ENCODE assay signal across 24 cellular contexts in genomic region chrX:132468454-132468853, GRCh38. TPM values are rescaled to one million over a fixed set of nuclear protein-coding genes. Genes with fewer than 3 reads are reported as not detected.
DNase-seq lines count a peak whose midpoint lies in the region; ATAC-seq, FAIRE-seq and TF ChIP-seq lines count a peak whose summit lies in the region.
"Had no signal": no experiment of that assay in that cellular context is flagged by ENCODE, and none has a peak within 500 bp of the region (broad histone marks: within the 10 kb centered on the region; RNA-seq: fewer than 3 reads in every experiment).

No MANE protein-coding gene starts in this region.

- H3K36me3 ChIP-seq in HepG2 (replicated peaks in 1 of 2; ENCODE audit: control insufficient read depth in 1 of 2, insufficient read depth in 2 of 2, low read length in 2 of 2) (no peaks in the 10 kb centered on the region), right lobe of liver (no peaks in the 10 kb centered on the region), K562 (ENCODE audit: control insufficient read depth, insufficient read depth, low read length) (no peaks in the 10 kb centered on the region), smooth muscle cell (ENCODE audit: low read depth) (no peaks in the 10 kb centered on the region)

- no peak overlapping the region for H3K4me3 ChIP-seq in HepG2 (replicated peaks in 1 of 3; ENCODE audit: insufficient read depth in 1 of 3, low read depth in 2 of 3, low read length in 3 of 3)
- H3K4me3 ChIP-seq in right lobe of liver, result no peak overlapping the region
- no peak overlapping the region for H3K4me3 ChIP-seq in K562
- no peak overlapping the region for H3K4me3 ChIP-seq in smooth muscle cell
- H3K4me3 ChIP-seq: A549; BLaER1 treated with 17β-estradiol and CSF1 and Interleukin-3, amounts not matched to agents 10 nM and 100 nM; GM12878 had no signal

- H4K20me1 ChIP-seq in HepG2 (ENCODE audit: insufficient read depth, low read length) (no peaks in the 10 kb centered on the region), K562 (replicated peaks; ENCODE audit: control insufficient read depth, insufficient read depth, low read length) (no peaks in the 10 kb centered on the region), smooth muscle cell (ENCODE audit: low read depth) (no peaks in the 10 kb centered on the region)

- H3K9me3 Mint-ChIP-seq in endothelial cell (ENCODE audit: unreplicated experiment), result no peaks in the 10 kb centered on the region
- H3K9me3 Mint-ChIP-seq: CD4-positive, alpha-beta T cell; CD8-positive, alpha-beta T cell had no signal

- TF ChIP-seq EP300 in HepG2 (IDR thresholded peaks at IDR 0.05; ENCODE audit: low read depth in 2 of 2, low read length in 2 of 2) (no peak), HepG2 (CRISPR knock-in tag; IDR thresholded peaks at IDR 0.05; ENCODE audit: borderline replicate concordance) (no peak), K562 (IDR thresholded peaks at IDR 0.05; ENCODE audit: low read length) (no peak)

- CTCF ChIA-PET in HepG2 (lab: Yijun Ruan, JAX; ENCODE audit: low intra/inter-chr PET ratio, low total read pairs), result no interaction called here
- CTCF ChIA-PET in K562 (lab: Yijun Ruan, JAX; ENCODE audit: low intra/inter-chr PET ratio), result no interaction called here

- H3K79me2 ChIP-seq in HepG2 (ENCODE audit: insufficient read depth, low read length) (peaks cover 51% of the 10 kb centered on the region), K562 (ENCODE audit: control insufficient read depth, insufficient read depth, low read length) (no peaks in the 10 kb centered on the region), smooth muscle cell (ENCODE audit: low read depth) (no peaks in the 10 kb centered on the region)

- H3K36me3 Mint-ChIP-seq in endothelial cell (ENCODE audit: low read depth, unreplicated experiment), result no peaks in the 10 kb centered on the region
- H3K36me3 Mint-ChIP-seq: CD8-positive, alpha-beta T cell had no signal

- TF ChIP-seq RAD21 in HepG2 (CRISPR knock-in tag; IDR thresholded peaks at IDR 0.05) (no peak), K562 (CRISPR knock-in tag; conservative IDR thresholded peaks at IDR 0.05 in 1 of 2, IDR thresholded peaks at IDR 0.05 in 1 of 2) (no peak)

- H3K4me3 Mint-ChIP-seq in endothelial cell (ENCODE audit: unreplicated experiment), result no peak overlapping the region
- H3K4me3 Mint-ChIP-seq: B cell; CD4-positive, alpha-beta T cell; CD8-positive, alpha-beta T cell had no signal

- H3K27me3 Mint-ChIP-seq in endothelial cell (ENCODE audit: unreplicated experiment), result no peaks in the 10 kb centered on the region
- H3K27me3 Mint-ChIP-seq: B cell; CD4-positive, alpha-beta T cell had no signal

- no peak for TF ChIP-seq CTCF in HepG2 (CRISPR knock-in tag; IDR thresholded peaks at IDR 0.05)
- no peak for TF ChIP-seq CTCF in right lobe of liver (IDR thresholded peaks at IDR 0.05)
- no peak for TF ChIP-seq CTCF in K562 (IDR thresholded peaks at IDR 0.05 in 2 of 3, conservative IDR thresholded peaks at IDR 0.05 in 1 of 3; ENCODE audit: insufficient read depth in 2 of 3, low read depth in 1 of 3, low read length in 3 of 3)
- no peak for TF ChIP-seq CTCF in smooth muscle cell (IDR thresholded peaks at IDR 0.05; ENCODE audit: borderline replicate concordance, insufficient read depth, poor library complexity, severe bottlenecking)
- no peak for TF ChIP-seq CTCF in endothelial cell (IDR thresholded peaks at IDR 0.05; ENCODE audit: unreplicated experiment)

- ATAC-seq in HepG2 (no peak), right lobe of liver (no peak), K562 (no peak)
- ATAC-seq: A549; CD8-positive, alpha-beta T cell; GM12878 had no signal

- intact Hi-C loops in HepG2 (cut with micrococcal nuclease; ENCODE audit: unreplicated experiment) (no loop called here), right lobe of liver (cut with DNase I) (no loop called here), K562 (cut with micrococcal nuclease) (no loop called here)

- no peak for DNase-seq in HepG2 (ENCODE audit: low spot score)
- no peak for DNase-seq in right lobe of liver
- no peak for DNase-seq in K562 (ENCODE audit: extremely low read depth in 1 of 4, low spot score in 3 of 4)
- no peak for DNase-seq in smooth muscle cell (lab: John Stamatoyannopoulos, UW; ENCODE audit: unreplicated experiment)
- no peak for DNase-seq in endothelial cell (ENCODE audit: low spot score)
- no peak for DNase-seq in superior temporal gyrus (ENCODE audit: extremely low spot score)
- DNase-seq: AML-193; Caco-2; Calu3; CD4-positive, alpha-beta T cell; CD8-positive, alpha-beta T cell; DMS 273 treated with DMSO at 0.1 percent for 48 hours; DMS153; DMS53; DMS79; DND-41; EL; GDM1 had no signal

- H3K4me2 ChIP-seq in HepG2 (ENCODE audit: low read depth, low read length), result no peak overlapping the region
- H3K4me2 ChIP-seq in K562 (ENCODE audit: insufficient read depth, low read length), result no peak overlapping the region
- H3K4me2 ChIP-seq in smooth muscle cell, result no peak overlapping the region
- H3K4me2 ChIP-seq: A549; BLaER1 treated with 17β-estradiol and CSF1 and Interleukin-3, amounts not matched to agents 10 nM and 100 nM had no signal

- peak; percentile 28 for FAIRE-seq in HepG2 (lab: Jason Lieb, UNC)
- no peak for FAIRE-seq in K562 (lab: Jason Lieb, UNC)
- FAIRE-seq: GM12878 had no signal

- H3K9ac ChIP-seq in HepG2 (ENCODE audit: insufficient read depth, low read depth, low read length) (no peak overlapping the region), K562 (ENCODE audit: insufficient read depth in 1 of 2, low read depth in 2 of 2, low read length in 2 of 2) (no peak overlapping the region), smooth muscle cell (ENCODE audit: low read depth) (no peak overlapping the region)
- H3K9ac ChIP-seq: BLaER1 treated with 17β-estradiol and CSF1 and Interleukin-3, amounts not matched to agents 10 nM and 100 nM had no signal

- BruUV-seq in HepG2 (replicated peaks; lab: Mats Ljungman, UMichigan) (no TSS peak), K562 (replicated peaks; lab: Mats Ljungman, UMichigan) (no TSS peak)

- 88% methylated on average over 3 of the region's 3 CpGs for WGBS in HepG2 (ENCODE audit: low lambda C conversion rate)
- WGBS in right lobe of liver (ENCODE audit: insufficient coverage, low coverage, low lambda C conversion rate, missing lambda C conversion rate), result 65% methylated on average over 3 of the region's 3 CpGs
- 0% methylated on average over 3 of the region's 3 CpGs for WGBS in K562 (ENCODE audit: insufficient coverage, low coverage, missing lambda C conversion rate)
- WGBS in smooth muscle cell (ENCODE audit: low lambda C conversion rate), result 74% methylated on average over 3 of the region's 3 CpGs

- no peak for TF ChIP-seq POLR2A in HepG2 (IDR thresholded peaks at IDR 0.05; ENCODE audit: insufficient read depth in 1 of 2, low read depth in 2 of 2, low read length in 2 of 2)
- no peak for TF ChIP-seq POLR2A in right lobe of liver (IDR thresholded peaks at IDR 0.05)
- no peak for TF ChIP-seq POLR2A in K562 (conservative IDR thresholded peaks at IDR 0.05)

- H3F3A ChIP-seq in smooth muscle cell (ENCODE audit: low read depth), result no peaks in the 10 kb centered on the region

- H3K4me1 ChIP-seq in HepG2 (ENCODE audit: insufficient read depth, low read length) (peaks cover 16% of the 10 kb centered on the region; the same call in 1 of the 2 replicates), right lobe of liver (no peaks in the 10 kb centered on the region), K562 (replicated peaks in 1 of 2; ENCODE audit: control insufficient read depth in 2 of 2, insufficient read depth in 2 of 2, low read length in 2 of 2) (no peaks in the 10 kb centered on the region), smooth muscle cell (ENCODE audit: low read depth) (no peaks in the 10 kb centered on the region)
- H3K4me1 ChIP-seq: A549; BLaER1 treated with 17β-estradiol and CSF1 and Interleukin-3, amounts not matched to agents 10 nM and 100 nM; Caco-2 had no signal

- no peak overlapping the region for H2AFZ ChIP-seq in HepG2 (ENCODE audit: low read length)
- H2AFZ ChIP-seq in K562 (ENCODE audit: low read depth, low read length), result no peak overlapping the region
- no peak overlapping the region for H2AFZ ChIP-seq in smooth muscle cell (ENCODE audit: low read depth)

- no peak overlapping the region for H3K27ac Mint-ChIP-seq in endothelial cell (ENCODE audit: unreplicated experiment)
- H3K27ac Mint-ChIP-seq: B cell; CD4-positive, alpha-beta T cell; CD8-positive, alpha-beta T cell had no signal

- no peaks in the 10 kb centered on the region for H3K9me3 ChIP-seq in HepG2 (ENCODE audit: low read length)
- no peaks in the 10 kb centered on the region for H3K9me3 ChIP-seq in right lobe of liver
- no peaks in the 10 kb centered on the region for H3K9me3 ChIP-seq in K562 (replicated peaks; ENCODE audit: control insufficient read depth, insufficient read depth, low read depth, low read length)
- H3K9me3 ChIP-seq in smooth muscle cell (replicated peaks; ENCODE audit: low read depth), result no peaks in the 10 kb centered on the region
- H3K9me3 ChIP-seq: Caco-2 had no signal

- H3K27ac ChIP-seq in HepG2 (ENCODE audit: extremely low read length, insufficient read depth, low read length) (no peak overlapping the region), right lobe of liver (no peak overlapping the region), K562 (ENCODE audit: extremely low read depth, low read depth, low read length) (no peak overlapping the region), smooth muscle cell (ENCODE audit: low read depth) (peak overlapping the region; percentile 67)
- H3K27ac ChIP-seq: 22Rv1; A549; BLaER1 treated with 17β-estradiol and CSF1 and Interleukin-3, amounts not matched to agents 10 nM and 100 nM; C4-2B had no signal

- H3K27me3 ChIP-seq in HepG2 (ENCODE audit: control insufficient read depth in 1 of 2, insufficient read depth in 2 of 2, low read length in 2 of 2), result no peaks in the 10 kb centered on the region
- no peaks in the 10 kb centered on the region for H3K27me3 ChIP-seq in right lobe of liver
- no peaks in the 10 kb centered on the region for H3K27me3 ChIP-seq in K562 (ENCODE audit: control insufficient read depth in 2 of 2, insufficient read depth in 2 of 2, low read length in 2 of 2)
- H3K27me3 ChIP-seq in smooth muscle cell (ENCODE audit: low read depth), result no peaks in the 10 kb centered on the region

- H3K9me1 ChIP-seq in K562 (ENCODE audit: control insufficient read depth, insufficient read depth, low read length), result no peaks in the 10 kb centered on the region

- in situ Hi-C loops in HepG2 (cut with HindIII; ENCODE audit: extremely low pct_ligation_motif_present, low pct_unique_long_range_greater_than_20kb), result no loop called here
- in situ Hi-C loops in K562 (cut with MboI), result loop anchor here (25.0 kb wide), 1 partner anchor 631 kb away; no protein-coding TSS in a partner anchor

- H3K4me1 Mint-ChIP-seq in endothelial cell (ENCODE audit: unreplicated experiment), result no peaks in the 10 kb centered on the region

- POLR2A ChIA-PET in HepG2 (lab: Yijun Ruan, JAX) (no interaction called here), K562 (lab: Yijun Ruan, JAX) (no interaction called here)

RNA-seq across cellular contexts. Expression of gene MBNL3, which starts 20.4 kb away (rescaled TPM):
- 155 and 367 TPM in 2 replicates for total RNA-seq in HepG2 (2016; rRNA removed; fragmentation: Illumina TruSeq; extraction: Trizol)
- 13.3 and 14.6 TPM in 2 replicates for total RNA-seq in HepG2 (2016; cell fraction: cytosol; rRNA removed; fragmentation: Illumina TruSeq; extraction: Trizol; ENCODE audit: low read depth)
- total RNA-seq in HepG2 (2016; cell fraction: insoluble cytoplasmic fraction; rRNA removed; fragmentation: Illumina TruSeq; extraction: Trizol), result 151 and 343 TPM in 2 replicates
- total RNA-seq in HepG2 (2016; cell fraction: membrane; rRNA removed; fragmentation: Illumina TruSeq; extraction: Trizol), result 51.3 and 60.6 TPM in 2 replicates
- 147 and 156 TPM in 2 replicates for total RNA-seq in HepG2 (2016; cell fraction: nucleus; rRNA removed; fragmentation: Illumina TruSeq; extraction: Trizol)
- 184 and 257 TPM in 2 replicates for polyA plus RNA-seq in HepG2 (2011; rRNA removed)
- polyA plus RNA-seq in HepG2 (2011; cell fraction: cytosol; rRNA removed), result 176 and 180 TPM in 2 replicates
- polyA plus RNA-seq in HepG2 (2011; cell fraction: nucleus; rRNA removed), result 79.2 and 90.5 TPM in 2 replicates
- polyA plus RNA-seq in HepG2 (2012), result 89.3 and 124 TPM in 2 replicates
- polyA plus RNA-seq in HepG2 (2016; cell fraction: cytosol; fragmentation: Illumina TruSeq; extraction: Trizol; ENCODE audit: low read depth), result 13.4 and 13.7 TPM in 2 replicates
- polyA plus RNA-seq in HepG2 (2016; cell fraction: insoluble cytoplasmic fraction; fragmentation: Illumina TruSeq; extraction: Trizol; ENCODE audit: low read depth), result 152 and 158 TPM in 2 replicates
- polyA plus RNA-seq in HepG2 (2016; cell fraction: membrane; fragmentation: Illumina TruSeq; extraction: Trizol; ENCODE audit: low read depth), result 28.6 and 30.8 TPM in 2 replicates
- polyA plus RNA-seq in HepG2 (2016; cell fraction: nucleus; fragmentation: Illumina TruSeq; extraction: Trizol; ENCODE audit: insufficient read depth, low read depth), result 118 and 129 TPM in 2 replicates
- 456 and 893 TPM in 2 replicates for polyA minus RNA-seq in HepG2 (2011; rRNA and poly(A)+ RNA removed; ENCODE audit: low replicate concordance)
- 213 and 216 TPM in 2 replicates for polyA minus RNA-seq in HepG2 (2011; cell fraction: cytosol; rRNA and poly(A)+ RNA removed)
- polyA minus RNA-seq in HepG2 (2011; cell fraction: nucleus; rRNA and poly(A)+ RNA removed), result 149 and 164 TPM in 2 replicates
- 100 to 1,000 TPM in 2 of 6 experiments, 10 to 100 TPM in 4; 53.3 to 164 (median 84.6) TPM for total RNA-seq in right lobe of liver
- total RNA-seq in K562 (2011; cell fraction: chromatin; rRNA removed; ENCODE audit: low replicate concordance), result not detected in 2 replicates
- total RNA-seq in K562 (2011; cell fraction: nucleolus; rRNA removed), result not detected in 2 replicates
- not detected in 2 replicates for total RNA-seq in K562 (2011; cell fraction: nucleoplasm; rRNA removed)
- total RNA-seq in K562 (2014; rRNA removed), result under 0.01 and 0.08 TPM in 2 replicates
- 0.25 and 0.41 TPM in 2 replicates for total RNA-seq in K562 (2014; rRNA removed; fragmentation: Illumina TruSeq; extraction: Trizol)
- 0.25 and 0.26 TPM in 2 replicates for total RNA-seq in K562 (2015; rRNA removed; fragmentation: Illumina TruSeq; extraction: Trizol)
- total RNA-seq in K562 (2021), result 0.24 and 0.63 TPM in 2 replicates
- 0.13 and 0.26 TPM in 2 replicates for polyA plus RNA-seq in K562 (2011; rRNA removed)
- 0.21 TPM in 1 of 2 replicates, not detected in the other for polyA plus RNA-seq in K562 (2011; cell fraction: cytosol; rRNA removed)
- polyA plus RNA-seq in K562 (2011; cell fraction: nucleus; rRNA removed), result 0.04 and 0.18 TPM in 2 replicates
- polyA plus RNA-seq in K562 (2012), result 0.23 and 0.97 TPM in 2 replicates
- 0.16 and 0.29 TPM in 2 replicates for polyA plus RNA-seq in K562 (2014; fragmentation: Illumina TruSeq; extraction: Trizol)
- under 1 TPM; 0.01 to 0.24 TPM for polyA plus RNA-seq in K562 (2014; fragmentation: Nextera tagmentation; extraction: Ambion mirVana)
- polyA plus RNA-seq in K562 (2014; rRNA removed), result 0.03 and 0.05 TPM in 2 replicates
- 0.28 and 0.48 TPM in 2 replicates for polyA minus RNA-seq in K562 (2011; rRNA and poly(A)+ RNA removed)
- 4.2 and 5.1 TPM in 2 replicates for polyA minus RNA-seq in K562 (2011; cell fraction: cytosol; rRNA and poly(A)+ RNA removed)
- polyA minus RNA-seq in K562 (2011; cell fraction: nucleus; rRNA and poly(A)+ RNA removed), result 0.22 and 0.40 TPM in 2 replicates
- total RNA-seq in smooth muscle cell, result 49.0 and 72.9 TPM in 2 replicates
- polyA plus RNA-seq in smooth muscle cell, result 11.6 and 15.7 TPM in 2 replicates
- 10.4 TPM for total RNA-seq in endothelial cell (ENCODE audit: unreplicated experiment)
- polyA plus RNA-seq: A549 had no signal

Comparison
In these comparisons a context has a peak if more than half of its experiments do, and no peak if none do; other contexts are left out.
1. Of the 241 proteins assayed by ChIP-seq in both HepG2 and K562: peak only in HepG2: KDM1A; only in K562: none; in both: none; in neither: 240.